ENCODE assay signal across 21 cellular contexts in the genomic region with DNA sequence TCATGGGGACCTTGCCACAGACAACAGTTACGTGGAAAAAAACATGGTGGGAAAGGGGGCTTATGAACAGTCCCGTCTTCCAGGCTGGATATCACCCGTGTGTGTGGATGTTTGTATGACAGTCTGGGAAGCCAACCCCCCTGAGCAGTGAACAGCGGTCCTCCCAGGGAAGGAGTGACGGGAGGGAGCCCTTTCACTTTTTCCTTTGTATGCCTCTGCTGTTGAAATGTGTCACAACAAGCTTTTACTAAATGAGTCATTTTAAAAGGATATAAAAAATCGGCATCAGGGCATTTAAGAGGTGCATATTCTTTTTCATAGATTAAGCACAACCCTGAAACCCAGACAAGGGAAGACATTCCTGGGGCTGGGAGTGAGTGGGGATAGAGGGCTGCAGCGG. TPM values are rescaled to one million over a fixed set of nuclear protein-coding genes. Genes with fewer than 3 reads are reported as not detected.
"Had no signal": no experiment of that assay in that cellular context is flagged by ENCODE, and none has a peak within 500 bp of the region (broad histone marks: within the 10 kb centered on the region; RNA-seq: fewer than 3 reads in every experiment).

No MANE protein-coding gene starts in this region.

- H3K27me3 ChIP-seq: ascending aorta, cardiac muscle cell, suprapubic skin had no signal

- H3K9me3 ChIP-seq: ascending aorta, left lung, prostate gland, suprapubic skin, upper lobe of left lung had no signal

- H3K36me3 ChIP-seq: ascending aorta, cardiac muscle cell, left lung, prostate gland, suprapubic skin, upper lobe of left lung had no signal

- H3K4me3 Mint-ChIP-seq: activated naive CD8-positive, alpha-beta T cell treated with anti-CD3 and anti-CD28 coated beads for 36 hours; activated T-helper 1 cell treated with anti-CD3 and anti-CD28 coated beads, Interleukin-12 subunit alpha, Interleukin-12 subunit beta, Interleukin-2, Interleukin-4 antibody, amounts not matched to agents 30 ng/mL and 10 ng/mL and 1 ng/mL, durations not matched to agents 14 hours and 24 hours and 36 hours; natural killer cell had no signal

- H3K27me3 Mint-ChIP-seq: activated naive CD8-positive, alpha-beta T cell treated with anti-CD3 and anti-CD28 coated beads for 36 hours had no signal

- H3K27ac Mint-ChIP-seq: activated naive CD8-positive, alpha-beta T cell treated with anti-CD3 and anti-CD28 coated beads for 36 hours; activated T-helper 1 cell treated with anti-CD3 and anti-CD28 coated beads, Interleukin-12 subunit alpha, Interleukin-12 subunit beta, Interleukin-2, Interleukin-4 antibody, amounts not matched to agents 30 ng/mL and 10 ng/mL and 1 ng/mL, durations not matched to agents 14 hours and 24 hours and 36 hours; natural killer cell had no signal

- H3K4me1 ChIP-seq: left lung, prostate gland had no signal

- FAIRE-seq: islet of Langerhans, small intestine had no signal

- DNase-seq: activated naive CD8-positive, alpha-beta T cell treated with anti-CD3 and anti-CD28 coated beads for 36 hours; erythroblast; mesenchymal stem cell; natural killer cell; small intestine; stimulated activated CD4-positive, alpha-beta T cell treated with anti-CD3 and anti-CD28 coated beads, Interleukin-4, amount 100 ng/mL, for 24 hours; stimulated activated naive CD4-positive, alpha-beta T cell treated with Interleukin-2 at 50 U/mL for 16 hours; SW 1271; upper lobe of left lung had no signal

- H3K9me3 Mint-ChIP-seq: activated naive CD8-positive, alpha-beta T cell treated with anti-CD3 and anti-CD28 coated beads for 36 hours; activated T-helper 1 cell treated with anti-CD3 and anti-CD28 coated beads, Interleukin-12 subunit alpha, Interleukin-12 subunit beta, Interleukin-2, Interleukin-4 antibody, amounts not matched to agents 30 ng/mL and 10 ng/mL and 1 ng/mL, durations not matched to agents 14 hours and 24 hours and 36 hours; natural killer cell had no signal

- H3K4me3 ChIP-seq: ascending aorta, cardiac muscle cell, left lung, prostate gland, suprapubic skin, upper lobe of left lung had no signal

- H3K27ac ChIP-seq: ascending aorta, cardiac muscle cell, left lung, prostate gland, suprapubic skin, upper lobe of left lung had no signal

- ATAC-seq: activated CD4-positive, CD25-positive, alpha-beta regulatory T cell treated with anti-CD3 and anti-CD28 coated beads, Interleukin-2, amount 50 U/mL, for 24 hours; left lung; natural killer cell; right cardiac atrium had no signal

- H3K36me3 Mint-ChIP-seq: activated naive CD8-positive, alpha-beta T cell treated with anti-CD3 and anti-CD28 coated beads for 36 hours; natural killer cell had no signal

- H3K4me1 Mint-ChIP-seq: activated naive CD8-positive, alpha-beta T cell treated with anti-CD3 and anti-CD28 coated beads for 36 hours; natural killer cell had no signal

RNA-seq across cellular contexts. Expression of a gene that starts 5.1 kb away (rescaled TPM):
- total RNA-seq: activated CD8-positive, alpha-beta memory T cell treated with anti-CD3 and anti-CD28 coated beads for 36 hours; activated naive CD8-positive, alpha-beta T cell treated with anti-CD3 and anti-CD28 coated beads for 36 hours; activated T-helper 1 cell treated with anti-CD3 and anti-CD28 coated beads, Interleukin-12 subunit alpha, Interleukin-12 subunit beta, Interleukin-2, Interleukin-4 antibody, amounts not matched to agents 30 ng/mL and 10 ng/mL and 1 ng/mL, durations not matched to agents 14 hours and 24 hours and 36 hours; ascending aorta; cardiac muscle cell; dermis microvascular lymphatic vessel endothelial cell; left lung; natural killer cell; omental fat pad; prostate gland; right cardiac atrium; suprapubic skin; upper lobe of left lung had no signal
- polyA plus RNA-seq: cardiac muscle cell, right cardiac atrium, small intestine had no signal

RNA-seq across cellular contexts. Expression of a gene that starts 14.8 kb away (rescaled TPM):
- total RNA-seq: activated T-helper 1 cell treated with anti-CD3 and anti-CD28 coated beads, Interleukin-12 subunit alpha, Interleukin-12 subunit beta, Interleukin-2, Interleukin-4 antibody, amounts not matched to agents 30 ng/mL and 10 ng/mL and 1 ng/mL, durations not matched to agents 14 hours and 24 hours and 36 hours; natural killer cell had no signal
